ENCODE assay signal across 18 cellular contexts in genomic region chr16:54847207-54847606, GRCh38.
DNase-seq lines count a peak whose midpoint lies in the region; ATAC-seq and TF ChIP-seq lines count a peak whose summit lies in the region.
"Had no signal": no experiment of that assay in that cellular context is flagged by ENCODE, and none has a peak within 500 bp of the region (broad histone marks: within the 10 kb centered on the region; RNA-seq: fewer than 3 reads in every experiment).

No MANE protein-coding gene starts in this region.

- H3K4me1 ChIP-seq in mesenchymal stem cell (ENCODE audit: control insufficient read depth, insufficient read depth, low read depth, low read length) = peaks cover 3% of the 10 kb centered on the region
- H3K4me1 ChIP-seq: gastroesophageal sphincter, parathyroid adenoma, testis had no signal

- H3K27me3 Mint-ChIP-seq in Calu3 (ENCODE audit: unreplicated experiment) = no peaks in the 10 kb centered on the region
- H3K27me3 Mint-ChIP-seq in natural killer cell treated with Interleukin-12 subunit alpha and Interleukin-12 subunit beta and Interleukin-15 and Interleukin-18, amount 100 ng/mL, for 72 hours = peaks cover 2 to 13% of the 10 kb centered on the region in 2 donors

- peak overlapping the region; percentile 45 for H4K91ac ChIP-seq in mesenchymal stem cell (ENCODE audit: low read length)

- TF ChIP-seq CTCF in Calu3 (IDR thresholded peaks at IDR 0.05; ENCODE audit: unreplicated experiment) = no peak

- WGBS in mesenchymal stem cell = 85% methylated on average over 5 of the region's 5 CpGs

- no peak overlapping the region for H4K8ac ChIP-seq in mesenchymal stem cell (ENCODE audit: low read length)

- H2BK5ac ChIP-seq in mesenchymal stem cell (ENCODE audit: low read depth, low read length, poor library complexity, severe bottlenecking) = no peak overlapping the region

- H3K27ac Mint-ChIP-seq in Calu3 (ENCODE audit: unreplicated experiment) = no peak overlapping the region
- no peak overlapping the region for H3K27ac Mint-ChIP-seq in natural killer cell treated with Interleukin-12 subunit alpha and Interleukin-12 subunit beta and Interleukin-15 and Interleukin-18, amount 100 ng/mL, for 72 hours
- H3K27ac Mint-ChIP-seq: activated naive CD4-positive, alpha-beta T cell treated with anti-CD3 and anti-CD28 coated beads, Interleukin-2, amount 50 U/mL, for 24 hours; GM23338; immature natural killer cell had no signal

- H3K4me3 ChIP-seq in mesenchymal stem cell (ENCODE audit: insufficient read depth in 1 of 2, low read depth in 1 of 2, low read length in 2 of 2) = no peak overlapping the region
- H3K4me3 ChIP-seq: gastroesophageal sphincter, GM23338, testis had no signal

- H3K23ac ChIP-seq in mesenchymal stem cell (ENCODE audit: low read length in 2 of 2) = no peak overlapping the region

- H3K4me1 Mint-ChIP-seq in Calu3 (ENCODE audit: low read depth, unreplicated experiment) = peaks cover 12% of the 10 kb centered on the region
- H3K4me1 Mint-ChIP-seq in natural killer cell treated with Interleukin-12 subunit alpha and Interleukin-12 subunit beta and Interleukin-15 and Interleukin-18, amount 100 ng/mL, for 72 hours (ENCODE audit: low read depth in 2 of 2) = no peaks in the 10 kb centered on the region
- H3K4me1 Mint-ChIP-seq: activated naive CD4-positive, alpha-beta T cell treated with anti-CD3 and anti-CD28 coated beads, Interleukin-2, amount 50 U/mL, for 24 hours; GM23338; immature natural killer cell had no signal

- intact Hi-C loops in Calu3 (cut with micrococcal nuclease; ENCODE audit: unreplicated experiment) = no loop called here

- ATAC-seq in HG03175 (IDR thresholded peaks at IDR 0.05; ENCODE audit: unreplicated experiment) (no peak), HG03342 (IDR thresholded peaks at IDR 0.05; ENCODE audit: unreplicated experiment) (no peak)
- no peak for ATAC-seq in natural killer cell treated with Interleukin-12 subunit alpha and Interleukin-12 subunit beta and Interleukin-15 and Interleukin-18, amount 100 ng/mL, for 72 hours
- ATAC-seq: gastroesophageal sphincter, GM23338 had no signal

- H3K18ac ChIP-seq in mesenchymal stem cell (ENCODE audit: low read depth in 1 of 2, low read length in 2 of 2) = no peak overlapping the region

- H3K27ac ChIP-seq in mesenchymal stem cell (ENCODE audit: low read length, poor library complexity, severe bottlenecking) = no peak overlapping the region
- H3K27ac ChIP-seq: gastroesophageal sphincter, parathyroid adenoma, testis had no signal

- peak; percentile 4 for DNase-seq in Calu3
- DNase-seq in HT-29 (ENCODE audit: low spot score) = peak; percentile 38
- DNase-seq in SW480 (ENCODE audit: low spot score) = peak; percentile 79
- no peak for DNase-seq in mesenchymal stem cell
- no peak for DNase-seq in natural killer cell treated with Interleukin-12 subunit alpha and Interleukin-12 subunit beta and Interleukin-15 and Interleukin-18, amount 100 ng/mL, for 72 hours (ENCODE audit: low spot score)
- DNase-seq in HK-2 (ENCODE audit: unreplicated experiment) = no peak
- DNase-seq: activated CD4-positive, CD25-positive, alpha-beta regulatory T cell treated with anti-CD3 and anti-CD28 coated beads, Interleukin-2, amount 50 U/mL, for 72 hours; activated CD8-positive, alpha-beta memory T cell treated with anti-CD3 and anti-CD28 coated beads, Interleukin-2, amount 50 U/mL, for 4 hours; effector CD8-positive, alpha-beta T cell; immature natural killer cell; SW 1271; testis had no signal

- peaks cover 2% of the 10 kb centered on the region for H3K9me3 Mint-ChIP-seq in Calu3 (ENCODE audit: low read depth, unreplicated experiment)
- peaks cover 7% of the 10 kb centered on the region for H3K9me3 Mint-ChIP-seq in natural killer cell treated with Interleukin-12 subunit alpha and Interleukin-12 subunit beta and Interleukin-15 and Interleukin-18, amount 100 ng/mL, for 72 hours

- H3K14ac ChIP-seq in mesenchymal stem cell (ENCODE audit: low read length in 2 of 2) = no peak overlapping the region

- no peaks in the 10 kb centered on the region for H3K27me3 ChIP-seq in mesenchymal stem cell (ENCODE audit: control insufficient read depth in 1 of 2, insufficient read depth in 1 of 2, low read length in 2 of 2)
- H3K27me3 ChIP-seq: gastroesophageal sphincter, testis had no signal

- no peak overlapping the region for H2AK5ac ChIP-seq in mesenchymal stem cell (ENCODE audit: low read length, severe bottlenecking)

- H3K36me3 ChIP-seq in mesenchymal stem cell (ENCODE audit: control insufficient read depth in 1 of 2, insufficient read depth in 2 of 2, low read depth in 1 of 2, low read length in 2 of 2) = no peaks in the 10 kb centered on the region
- H3K36me3 ChIP-seq: gastroesophageal sphincter had no signal

- no peak overlapping the region for H2BK15ac ChIP-seq in mesenchymal stem cell (ENCODE audit: low read depth, poor library complexity, severe bottlenecking)

- BruUV-seq in Calu3 (replicated peaks; lab: Mats Ljungman, UMichigan) = no TSS peak

- no peak overlapping the region for H3K4ac ChIP-seq in mesenchymal stem cell (ENCODE audit: low read depth in 1 of 2, low read length in 2 of 2)

- H3K4me2 ChIP-seq in mesenchymal stem cell (ENCODE audit: low read length, poor library complexity, severe bottlenecking) = no peak overlapping the region
- H3K4me2 ChIP-seq: GM23338 had no signal

- H2AFZ ChIP-seq in mesenchymal stem cell (ENCODE audit: low read depth, low read length) = no peak overlapping the region
- H2AFZ ChIP-seq: GM23338, parathyroid adenoma had no signal

- H3K9me3 ChIP-seq in mesenchymal stem cell (ENCODE audit: control insufficient read depth, low read length) = peaks cover 10% of the 10 kb centered on the region
- H3K9me3 ChIP-seq: testis had no signal

- no peak overlapping the region for H2BK12ac ChIP-seq in mesenchymal stem cell (ENCODE audit: low read length in 2 of 2)

- no peak overlapping the region for H3K4me3 Mint-ChIP-seq in Calu3 (ENCODE audit: low read depth, unreplicated experiment)
- H3K4me3 Mint-ChIP-seq in natural killer cell treated with Interleukin-12 subunit alpha and Interleukin-12 subunit beta and Interleukin-15 and Interleukin-18, amount 100 ng/mL, for 72 hours = no peak overlapping the region
- H3K4me3 Mint-ChIP-seq: activated naive CD4-positive, alpha-beta T cell treated with anti-CD3 and anti-CD28 coated beads, Interleukin-2, amount 50 U/mL, for 24 hours; GM23338; immature natural killer cell had no signal

- H3K79me1 ChIP-seq in mesenchymal stem cell (replicated peaks; ENCODE audit: low read length, poor library complexity, severe bottlenecking) = no peaks in the 10 kb centered on the region

- H3K36me3 Mint-ChIP-seq in Calu3 (ENCODE audit: insufficient read depth, unreplicated experiment) = no peaks in the 10 kb centered on the region
- H3K36me3 Mint-ChIP-seq in natural killer cell treated with Interleukin-12 subunit alpha and Interleukin-12 subunit beta and Interleukin-15 and Interleukin-18, amount 100 ng/mL, for 72 hours = peaks cover 8% of the 10 kb centered on the region
- H3K36me3 Mint-ChIP-seq: immature natural killer cell had no signal

- H3K9ac ChIP-seq in mesenchymal stem cell (ENCODE audit: low read length) = no peak overlapping the region
- H3K9ac ChIP-seq: parathyroid adenoma had no signal

- CTCF ChIA-PET in Calu3 (lab: Charles Lee) = interaction anchor here (0.5 to 0.6 kb wide), 3 partner anchors 111 to 1344 kb away, joined by 3 to 4 read pairs (median 3); no protein-coding TSS in a partner anchor

- no peak overlapping the region for H2BK120ac ChIP-seq in mesenchymal stem cell (ENCODE audit: low read depth, low read length)

Comparison
In these comparisons a context has a peak if more than half of its experiments do, and no peak if none do; other contexts are left out.
1. DNase-seq: peak in Calu3 (single experiment), HT-29 (single experiment) and SW480 (single experiment); none in mesenchymal stem cell (single experiment), natural killer cell treated with Interleukin-12 subunit alpha and Interleukin-12 subunit beta and Interleukin-15 and Interleukin-18, amount 100 ng/mL, for 72 hours (single experiment) and HK-2 (single experiment).